Comparison of ENCODE assay signal across 10 cellular contexts in the genomic region with DNA sequence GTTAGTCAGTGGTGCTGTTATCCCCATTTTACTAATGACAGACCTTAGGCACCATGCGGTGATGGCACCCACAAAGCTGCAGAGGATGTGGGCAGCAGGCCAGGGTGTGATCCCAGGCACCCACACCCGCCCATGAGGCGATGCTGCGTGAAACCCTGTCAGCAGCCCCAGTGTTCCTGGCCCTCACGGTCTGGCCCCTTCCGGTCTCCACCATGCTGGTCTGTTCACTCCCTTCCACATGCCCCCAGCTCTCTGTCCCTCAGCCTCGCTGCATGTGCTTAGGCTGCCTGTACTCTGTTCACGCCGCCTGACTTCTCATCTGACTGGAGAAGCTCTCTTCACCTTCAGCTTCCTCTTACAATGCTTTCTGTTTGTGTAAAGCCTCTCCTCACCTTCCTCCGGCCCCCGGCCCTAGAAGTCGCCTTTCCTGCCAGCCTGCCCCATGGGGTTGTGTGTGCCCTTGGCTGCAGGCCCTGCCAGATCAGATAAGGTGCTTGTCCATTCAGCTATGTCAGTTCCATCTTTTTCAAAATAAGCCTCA. TPM values are rescaled to one million over a fixed set of nuclear protein-coding genes. Genes with fewer than 3 reads are reported as not detected.
DNase-seq lines count a peak whose midpoint lies in the region; ATAC-seq and TF ChIP-seq lines count a peak whose summit lies in the region.
"Had no signal": no experiment of that assay in that cellular context is flagged by ENCODE, and none has a peak within 500 bp of the region (broad histone marks: within the 10 kb centered on the region; RNA-seq: fewer than 3 reads in every experiment).

No MANE protein-coding gene starts in this region.

- H3K27me3 ChIP-seq in CD4-positive, CD25-positive, alpha-beta regulatory T cell (ENCODE audit: control insufficient read depth, insufficient read depth, low read length), result no peaks in the 10 kb centered on the region
- H3K27me3 ChIP-seq: sigmoid colon had no signal

- TF ChIP-seq CTCF in osteocyte (IDR thresholded peaks at IDR 0.05), result no peak

- H3K4me3 Mint-ChIP-seq in CD4-positive, CD25-positive, alpha-beta regulatory T cell, result peak overlapping the region; percentile 58 to 86 (median 78)
- H3K4me3 Mint-ChIP-seq in naive B cell, result peak overlapping the region; percentile 64 to 90 (median 84)
- H3K4me3 Mint-ChIP-seq in osteocyte (ENCODE audit: unreplicated experiment), result no peak overlapping the region

- peak overlapping the region; percentile 93 to 98 (median 96) for H3K27ac Mint-ChIP-seq in CD4-positive, CD25-positive, alpha-beta regulatory T cell
- peak overlapping the region; percentile 92 to 98 (median 96) for H3K27ac Mint-ChIP-seq in naive B cell
- H3K27ac Mint-ChIP-seq in osteocyte (ENCODE audit: unreplicated experiment), result no peak overlapping the region

- H3K9me3 ChIP-seq in CD4-positive, CD25-positive, alpha-beta regulatory T cell (ENCODE audit: control insufficient read depth in 2 of 2, low read length in 2 of 2), result no peaks in the 10 kb centered on the region
- H3K9me3 ChIP-seq: sigmoid colon had no signal

- H3K36me3 Mint-ChIP-seq in CD4-positive, CD25-positive, alpha-beta regulatory T cell, result peaks cover 20% of the 10 kb centered on the region
- H3K36me3 Mint-ChIP-seq in naive B cell (peaks cover 0 to 5% of the 10 kb centered on the region in 2 donors), osteocyte (ENCODE audit: unreplicated experiment) (peaks cover 43% of the 10 kb centered on the region)

- peaks cover 44% of the 10 kb centered on the region for H3K4me1 ChIP-seq in CD4-positive, CD25-positive, alpha-beta regulatory T cell (ENCODE audit: control insufficient read depth, insufficient read depth, low read length, poor library complexity, severe bottlenecking)

- peaks cover 27 to 71% (median 49%) of the 10 kb centered on the region in 4 donors for H3K4me1 Mint-ChIP-seq in CD4-positive, CD25-positive, alpha-beta regulatory T cell
- H3K4me1 Mint-ChIP-seq in naive B cell (peaks cover 40 to 91% (median 67%) of the 10 kb centered on the region in 3 donors), osteocyte (ENCODE audit: unreplicated experiment) (no peaks in the 10 kb centered on the region)

- H3K4me3 ChIP-seq in CD4-positive, CD25-positive, alpha-beta regulatory T cell (ENCODE audit: low read depth, low read length), result peak overlapping the region; percentile 54
- H3K4me3 ChIP-seq: sigmoid colon had no signal

- H3K36me3 ChIP-seq in CD4-positive, CD25-positive, alpha-beta regulatory T cell (ENCODE audit: control insufficient read depth, insufficient read depth, low read length), result peaks cover 18% of the 10 kb centered on the region

- peak in 2 of 3 donors; percentile 52 to 90 for DNase-seq in CD4-positive, CD25-positive, alpha-beta regulatory T cell
- peak; percentile 48 for DNase-seq in activated T-cell treated with anti-CD3 and anti-CD28 coated beads for 24 hours (ENCODE audit: low read depth)
- DNase-seq in naive B cell, result peak; percentile 63
- DNase-seq in NCI-H187 treated with DMSO at 0.1 percent for 48 hours (lab: John Stamatoyannopoulos, UW), result no peak
- DNase-seq in HuH-7 (ENCODE audit: low spot score), result no peak
- no peak for DNase-seq in iPS-NIHi11 (ENCODE audit: low spot score)
- no peak for DNase-seq in osteocyte (ENCODE audit: extremely low spot score, unreplicated experiment)
- DNase-seq: NCI-H1105, sigmoid colon had no signal

- peak; percentile 74 to 79 for ATAC-seq in CD4-positive, CD25-positive, alpha-beta regulatory T cell (ENCODE audit: low read depth in 2 of 2)
- peak; percentile 50 for ATAC-seq in HG02852 (IDR thresholded peaks at IDR 0.05; ENCODE audit: unreplicated experiment)
- ATAC-seq in naive B cell (ENCODE audit: low read depth in 2 of 2), result peak; percentile 78 to 82

- peak overlapping the region; percentile 74 for H3K27ac ChIP-seq in CD4-positive, CD25-positive, alpha-beta regulatory T cell (ENCODE audit: insufficient read depth, low read length, poor library complexity, severe bottlenecking)
- H3K27ac ChIP-seq: sigmoid colon had no signal

- H3K9me3 Mint-ChIP-seq in CD4-positive, CD25-positive, alpha-beta regulatory T cell, result peaks cover 0 to 2% (median 0%) of the 10 kb centered on the region in 7 donors
- H3K9me3 Mint-ChIP-seq in naive B cell (no peaks in the 10 kb centered on the region), osteocyte (ENCODE audit: unreplicated experiment) (no peaks in the 10 kb centered on the region)

- H3K27me3 Mint-ChIP-seq in CD4-positive, CD25-positive, alpha-beta regulatory T cell, result no peaks in the 10 kb centered on the region
- H3K27me3 Mint-ChIP-seq in naive B cell (no peaks in the 10 kb centered on the region), osteocyte (ENCODE audit: unreplicated experiment) (no peaks in the 10 kb centered on the region)

RNA-seq across cellular contexts. Expression of gene ORAI2, which starts 17.6 kb away (rescaled TPM):
- 14.6 TPM for total RNA-seq in CD4-positive, CD25-positive, alpha-beta regulatory T cell
- polyA plus RNA-seq in CD4-positive, CD25-positive, alpha-beta regulatory T cell, result 10 to 100 TPM; 15.8 to 26.6 (median 17.7) TPM
- 100 to 1,000 TPM; 236 to 340 (median 260) TPM for polyA plus RNA-seq in naive B cell (ENCODE audit: low read depth in 6 of 6)
- 46.3 and 47.8 TPM in 2 replicates for total RNA-seq in osteocyte

RNA-seq across cellular contexts. Expression of gene PRKRIP1, which starts 19.6 kb away (rescaled TPM):
- total RNA-seq in CD4-positive, CD25-positive, alpha-beta regulatory T cell, result 47.7 TPM
- polyA plus RNA-seq in CD4-positive, CD25-positive, alpha-beta regulatory T cell, result 10 to 100 TPM; 12.3 to 15.5 (median 14.8) TPM
- 10 to 100 TPM; 13.1 to 28.6 (median 17.4) TPM for polyA plus RNA-seq in naive B cell (ENCODE audit: low read depth in 6 of 6)
- 30.1 and 32.2 TPM in 2 replicates for total RNA-seq in osteocyte

RNA-seq across cellular contexts. Expression of gene ALKBH4, which starts 48.9 kb away (rescaled TPM):
- total RNA-seq in CD4-positive, CD25-positive, alpha-beta regulatory T cell, result 7.4 TPM
- polyA plus RNA-seq in CD4-positive, CD25-positive, alpha-beta regulatory T cell, result 10 to 100 TPM; 18.4 to 20.6 (median 19.4) TPM
- 10 to 100 TPM; 12.4 to 23.5 (median 19.0) TPM for polyA plus RNA-seq in naive B cell (ENCODE audit: low read depth in 6 of 6)
- 11.9 and 13.9 TPM in 2 replicates for total RNA-seq in osteocyte

RNA-seq across cellular contexts. Expression of gene LRWD1, which starts 49.0 kb away (rescaled TPM):
- total RNA-seq in CD4-positive, CD25-positive, alpha-beta regulatory T cell, result 12.9 TPM
- 10 to 100 TPM; 12.4 to 15.3 (median 13.7) TPM for polyA plus RNA-seq in CD4-positive, CD25-positive, alpha-beta regulatory T cell
- polyA plus RNA-seq in naive B cell (ENCODE audit: low read depth in 6 of 6), result 10 to 100 TPM in 5 of 6 donors, 1 to 10 TPM in 1; 6.9 to 22.1 (median 17.3) TPM
- 20.1 and 22.1 TPM in 2 replicates for total RNA-seq in osteocyte

RNA-seq across cellular contexts. Expression of gene SPDYE6, which starts 59.5 kb away (rescaled TPM):
- not detected for total RNA-seq in CD4-positive, CD25-positive, alpha-beta regulatory T cell
- polyA plus RNA-seq in CD4-positive, CD25-positive, alpha-beta regulatory T cell, result under 1 TPM in 2 of 4 donors, not detected in 2; 0.16 to 0.22 TPM
- under 1 TPM in 3 of 6 donors, not detected in 3; 0.18 to 0.41 (median 0.20) TPM for polyA plus RNA-seq in naive B cell (ENCODE audit: low read depth in 6 of 6)
- not detected in 2 replicates for total RNA-seq in osteocyte
- total RNA-seq: sigmoid colon had no signal

Comparison
In these comparisons a context has a peak if more than half of its experiments do, and no peak if none do; other contexts are left out.
1. DNase-seq: peak in CD4-positive, CD25-positive, alpha-beta regulatory T cell (2 of 3), activated T-cell treated with anti-CD3 and anti-CD28 coated beads for 24 hours (single experiment) and naive B cell (single experiment); none in NCI-H187 treated with DMSO at 0.1 percent for 48 hours (single experiment), HuH-7 (single experiment), iPS-NIHi11 (single experiment) and osteocyte (single experiment).
2. Peak in every context shown above with its lines, with median percentiles within 50 percentile points of each other: ATAC-seq.